ENCODE assay signal across 22 cellular contexts in the genomic region with DNA sequence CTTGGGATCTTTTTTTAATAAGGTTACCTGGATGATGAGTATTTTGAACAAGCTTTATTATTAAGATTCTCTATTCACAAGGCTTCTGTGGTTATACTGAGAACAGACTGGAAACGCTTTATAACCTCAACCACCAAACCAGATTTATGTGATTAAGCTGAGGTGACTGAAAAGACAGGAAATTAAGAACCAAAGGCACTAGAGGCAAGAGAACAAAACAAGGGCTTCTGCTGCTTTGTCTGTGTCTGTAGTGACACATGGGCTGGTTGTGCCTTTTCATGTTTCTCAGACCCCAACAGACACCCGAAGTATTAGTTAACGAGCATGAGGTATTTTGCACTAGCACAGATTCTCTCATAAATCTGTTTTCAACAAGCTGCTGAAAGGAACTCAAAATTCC.
DNase-seq lines count a peak whose midpoint lies in the region; ATAC-seq and TF ChIP-seq lines count a peak whose summit lies in the region.
"Had no signal": no experiment of that assay in that cellular context is flagged by ENCODE, and none has a peak within 500 bp of the region (broad histone marks: within the 10 kb centered on the region; RNA-seq: fewer than 3 reads in every experiment).

No MANE protein-coding gene starts in this region.

- no peak overlapping the region for H3K4me3 Mint-ChIP-seq in GM23338
- H3K4me3 Mint-ChIP-seq: dendritic cell treated with granulocyte-macrophage colony-stimulating factor and Interleukin-4, amounts not matched to agents 40 ng/mL and 50 ng/mL, for 4 days had no signal

- ATAC-seq in GM23338 (no peak), HG03159 (IDR thresholded peaks at IDR 0.05; ENCODE audit: unreplicated experiment) (no peak), HG03039 (IDR thresholded peaks at IDR 0.05; ENCODE audit: unreplicated experiment) (no peak)
- ATAC-seq: lower lobe of right lung, pancreas, SK-N-SH treated with all-trans-retinoic acid at 6 μM for 48 hours had no signal

- H3K27me3 Mint-ChIP-seq in GM23338 (ENCODE audit: insufficient read depth, low read depth, poor library complexity), result peaks cover 2% of the 10 kb centered on the region
- H3K27me3 Mint-ChIP-seq: dendritic cell treated with granulocyte-macrophage colony-stimulating factor and Interleukin-4, amounts not matched to agents 40 ng/mL and 50 ng/mL, for 4 days had no signal

- H3K9me3 ChIP-seq in MM.1S (replicated peaks; ENCODE audit: insufficient read depth, low read length), result no peaks in the 10 kb centered on the region
- H3K9me3 ChIP-seq: lower lobe of right lung, pancreas had no signal

- no peak for TF ChIP-seq CTCF in GM23338 (conservative IDR thresholded peaks at IDR 0.05; ENCODE audit: low read depth in 2 of 2)
- no peak for TF ChIP-seq CTCF in MM.1S (IDR thresholded peaks at IDR 0.05; ENCODE audit: low read length)

- H3K9me3 Mint-ChIP-seq in GM23338, result no peaks in the 10 kb centered on the region
- H3K9me3 Mint-ChIP-seq: dendritic cell treated with granulocyte-macrophage colony-stimulating factor and Interleukin-4, amounts not matched to agents 40 ng/mL and 50 ng/mL, for 4 days had no signal

- H3K79me2 ChIP-seq in GM23338 (replicated peaks; ENCODE audit: insufficient read depth), result no peaks in the 10 kb centered on the region
- H3K79me2 ChIP-seq in MM.1S (ENCODE audit: low read length), result no peaks in the 10 kb centered on the region

- H3K27ac Mint-ChIP-seq in GM23338, result no peak overlapping the region
- H3K27ac Mint-ChIP-seq: dendritic cell treated with granulocyte-macrophage colony-stimulating factor and Interleukin-4, amounts not matched to agents 40 ng/mL and 50 ng/mL, for 4 days had no signal

- H3K4me2 ChIP-seq in GM23338 (no peak overlapping the region), MM.1S (ENCODE audit: low read depth, low read length) (no peak overlapping the region)

- no peak for DNase-seq in GM23338 (ENCODE audit: low spot score)
- DNase-seq in MM.1S, result peak; percentile 23
- peak; percentile 54 for DNase-seq in pons (ENCODE audit: low spot score)
- DNase-seq in stimulated activated CD4-positive, alpha-beta T cell treated with anti-CD3 and anti-CD28 coated beads, Interleukin-4, amount 100 ng/mL, for 4 hours, result no peak
- no peak for DNase-seq in cerebellum (ENCODE audit: low spot score)
- DNase-seq: activated CD4-positive, CD25-positive, alpha-beta regulatory T cell; AML-193; Karpas-422; lower lobe of right lung; NCI-H1092 treated with DMSO at 0.1 percent for 48 hours; NCI-H2107; NCI-H524 treated with DMSO at 0.1 percent for 48 hours; pancreas; stimulated activated CD4-positive, alpha-beta T cell treated with anti-CD3 and anti-CD28 coated beads, Interleukin-2, amount 100 ng/mL, for 48 hours; T1000 had no signal

- H3K27me3 ChIP-seq in GM23338 (ENCODE audit: insufficient read depth) (no peaks in the 10 kb centered on the region), MM.1S (replicated peaks; ENCODE audit: insufficient read depth, low read length) (no peaks in the 10 kb centered on the region)
- H3K27me3 ChIP-seq: pancreas had no signal

- peak overlapping the region; percentile 67; the same call in 1 of the 2 replicates for H3K27ac ChIP-seq in GM23338 (ENCODE audit: low read depth)
- no peak overlapping the region for H3K27ac ChIP-seq in MM.1S (ENCODE audit: low read length)
- peak overlapping the region; percentile 57 for H3K27ac ChIP-seq in cingulate gyrus (ENCODE audit: low read depth, low read length)
- H3K27ac ChIP-seq: lower lobe of right lung, pancreas, RWPE1 had no signal

- no peak overlapping the region for H3K9ac ChIP-seq in MM.1S (ENCODE audit: low read length)

- H3K36me3 ChIP-seq in GM23338 (ENCODE audit: insufficient read depth) (peaks cover 3% of the 10 kb centered on the region; the same call in 1 of the 2 replicates), MM.1S (replicated peaks; ENCODE audit: insufficient read depth, low read length) (no peaks in the 10 kb centered on the region)
- H3K36me3 ChIP-seq: lower lobe of right lung had no signal

- H2AFZ ChIP-seq in GM23338 (no peak overlapping the region), MM.1S (ENCODE audit: low read length) (no peak overlapping the region)

- no peaks in the 10 kb centered on the region for H3F3A ChIP-seq in GM23338 (replicated peaks; ENCODE audit: low read depth)
- H3F3A ChIP-seq in MM.1S (ENCODE audit: insufficient read depth, low read length), result no peaks in the 10 kb centered on the region

- H3K4me1 Mint-ChIP-seq in GM23338, result peaks cover 9% of the 10 kb centered on the region; the same call in 2 of the 3 replicates

- H3K9me2 ChIP-seq in GM23338 (ENCODE audit: insufficient read depth), result no peaks in the 10 kb centered on the region
- H3K9me2 ChIP-seq in MM.1S (replicated peaks; ENCODE audit: insufficient read depth, low read length), result no peaks in the 10 kb centered on the region

- no peaks in the 10 kb centered on the region for H3K4me1 ChIP-seq in GM23338 (ENCODE audit: insufficient read depth)
- no peaks in the 10 kb centered on the region for H3K4me1 ChIP-seq in MM.1S (ENCODE audit: low read length)

- H3K4me3 ChIP-seq in GM23338, result no peak overlapping the region
- no peak overlapping the region for H3K4me3 ChIP-seq in MM.1S (ENCODE audit: low read length)
- H3K4me3 ChIP-seq: lower lobe of right lung, pancreas, skin epidermis had no signal

- H4K20me1 ChIP-seq in GM23338 (replicated peaks; ENCODE audit: insufficient read depth) (no peaks in the 10 kb centered on the region), MM.1S (ENCODE audit: insufficient read depth, low read length) (no peaks in the 10 kb centered on the region)

- H3K36me3 Mint-ChIP-seq in GM23338 (ENCODE audit: low read depth), result peaks cover 29% of the 10 kb centered on the region

TF ChIP-seq in GM23338, 12 proteins besides CTCF, POLR2A, EP300 and RAD21 (continues in another document):
- TF ChIP-seq ZNF114 (CRISPR knock-in tag; IDR thresholded peaks at IDR 0.05), result no peak
- TF ChIP-seq, protein P1, sequence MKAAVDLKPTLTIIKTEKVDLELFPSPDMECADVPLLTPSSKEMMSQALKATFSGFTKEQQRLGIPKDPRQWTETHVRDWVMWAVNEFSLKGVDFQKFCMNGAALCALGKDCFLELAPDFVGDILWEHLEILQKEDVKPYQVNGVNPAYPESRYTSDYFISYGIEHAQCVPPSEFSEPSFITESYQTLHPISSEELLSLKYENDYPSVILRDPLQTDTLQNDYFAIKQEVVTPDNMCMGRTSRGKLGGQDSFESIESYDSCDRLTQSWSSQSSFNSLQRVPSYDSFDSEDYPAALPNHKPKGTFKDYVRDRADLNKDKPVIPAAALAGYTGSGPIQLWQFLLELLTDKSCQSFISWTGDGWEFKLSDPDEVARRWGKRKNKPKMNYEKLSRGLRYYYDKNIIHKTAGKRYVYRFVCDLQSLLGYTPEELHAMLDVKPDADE (IDR thresholded peaks at IDR 0.05), result no peak
- TF ChIP-seq, protein P2, sequence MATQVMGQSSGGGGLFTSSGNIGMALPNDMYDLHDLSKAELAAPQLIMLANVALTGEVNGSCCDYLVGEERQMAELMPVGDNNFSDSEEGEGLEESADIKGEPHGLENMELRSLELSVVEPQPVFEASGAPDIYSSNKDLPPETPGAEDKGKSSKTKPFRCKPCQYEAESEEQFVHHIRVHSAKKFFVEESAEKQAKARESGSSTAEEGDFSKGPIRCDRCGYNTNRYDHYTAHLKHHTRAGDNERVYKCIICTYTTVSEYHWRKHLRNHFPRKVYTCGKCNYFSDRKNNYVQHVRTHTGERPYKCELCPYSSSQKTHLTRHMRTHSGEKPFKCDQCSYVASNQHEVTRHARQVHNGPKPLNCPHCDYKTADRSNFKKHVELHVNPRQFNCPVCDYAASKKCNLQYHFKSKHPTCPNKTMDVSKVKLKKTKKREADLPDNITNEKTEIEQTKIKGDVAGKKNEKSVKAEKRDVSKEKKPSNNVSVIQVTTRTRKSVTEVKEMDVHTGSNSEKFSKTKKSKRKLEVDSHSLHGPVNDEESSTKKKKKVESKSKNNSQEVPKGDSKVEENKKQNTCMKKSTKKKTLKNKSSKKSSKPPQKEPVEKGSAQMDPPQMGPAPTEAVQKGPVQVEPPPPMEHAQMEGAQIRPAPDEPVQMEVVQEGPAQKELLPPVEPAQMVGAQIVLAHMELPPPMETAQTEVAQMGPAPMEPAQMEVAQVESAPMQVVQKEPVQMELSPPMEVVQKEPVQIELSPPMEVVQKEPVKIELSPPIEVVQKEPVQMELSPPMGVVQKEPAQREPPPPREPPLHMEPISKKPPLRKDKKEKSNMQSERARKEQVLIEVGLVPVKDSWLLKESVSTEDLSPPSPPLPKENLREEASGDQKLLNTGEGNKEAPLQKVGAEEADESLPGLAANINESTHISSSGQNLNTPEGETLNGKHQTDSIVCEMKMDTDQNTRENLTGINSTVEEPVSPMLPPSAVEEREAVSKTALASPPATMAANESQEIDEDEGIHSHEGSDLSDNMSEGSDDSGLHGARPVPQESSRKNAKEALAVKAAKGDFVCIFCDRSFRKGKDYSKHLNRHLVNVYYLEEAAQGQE (IDR thresholded peaks at IDR 0.05; ENCODE audit: unreplicated experiment), result no peak
- no peak for TF ChIP-seq JUNB (IDR thresholded peaks at IDR 0.05; ENCODE audit: unreplicated experiment)
- TF ChIP-seq POLR2AphosphoS5 (IDR thresholded peaks at IDR 0.05; ENCODE audit: low read depth), result no peak

Comparison
In these comparisons a context has a peak if more than half of its experiments do, and no peak if none do; other contexts are left out.
1. DNase-seq: peak in MM.1S (single experiment) and pons (single experiment); none in GM23338 (single experiment), stimulated activated CD4-positive, alpha-beta T cell treated with anti-CD3 and anti-CD28 coated beads, Interleukin-4, amount 100 ng/mL, for 4 hours (0 of 2) and cerebellum (single experiment).